9 cellular contexts compared by ENCODE assay signal in genomic region chr4:38805530-38806145, GRCh38. TPM values are rescaled to one million over a fixed set of nuclear protein-coding genes. Genes with fewer than 3 reads are reported as not detected.
DNase-seq lines count a peak whose midpoint lies in the region; ATAC-seq and TF ChIP-seq lines count a peak whose summit lies in the region.
"Had no signal": no experiment of that assay in that cellular context is flagged by ENCODE, and none has a peak within 500 bp of the region (broad histone marks: within the 10 kb centered on the region; RNA-seq: fewer than 3 reads in every experiment).

No MANE protein-coding gene starts in this region.

- H3K18ac ChIP-seq in mesenchymal stem cell (ENCODE audit: low read depth in 1 of 2, low read length in 2 of 2) (no peak overlapping the region), mesendoderm (ENCODE audit: low read length) (no peak overlapping the region)

- H3K27ac ChIP-seq in breast epithelium (peak overlapping the region; percentile 77 to 81), mesenchymal stem cell (ENCODE audit: low read length, poor library complexity, severe bottlenecking) (no peak overlapping the region), mesendoderm (ENCODE audit: low read depth, low read length) (no peak overlapping the region)

- H2BK120ac ChIP-seq in mesenchymal stem cell (ENCODE audit: low read depth, low read length): no peak overlapping the region
- no peak overlapping the region for H2BK120ac ChIP-seq in mesendoderm (ENCODE audit: low read depth, low read length)

- H4K91ac ChIP-seq in mesenchymal stem cell (ENCODE audit: low read length): no peak overlapping the region

- H3K4me3 ChIP-seq in breast epithelium: peak overlapping the region; percentile 1 to 33 (median 3)
- peak overlapping the region in 1 of 2 experiments; percentile 45 for H3K4me3 ChIP-seq in mesenchymal stem cell (ENCODE audit: insufficient read depth in 1 of 2, low read depth in 1 of 2, low read length in 2 of 2)
- H3K4me3 ChIP-seq in mesendoderm (ENCODE audit: low read length): no peak overlapping the region

- H3K14ac ChIP-seq in mesenchymal stem cell (ENCODE audit: low read length in 2 of 2): no peak overlapping the region

- peak; percentile 25 for DNase-seq in HCEC 1CT
- DNase-seq in NAMALWA (ENCODE audit: low spot score): peak; percentile 75
- no peak for DNase-seq in breast epithelium (ENCODE audit: low spot score in 2 of 2)
- no peak for DNase-seq in mesenchymal stem cell
- DNase-seq in mesendoderm: no peak
- no peak for DNase-seq in DMS153 (lab: John Stamatoyannopoulos, UW)
- no peak for DNase-seq in NCI-H446 (lab: John Stamatoyannopoulos, UW)

- intact Hi-C loops in breast epithelium (cut with DNase I; ENCODE audit: low total_unique reads): no loop called here

- no peaks in the 10 kb centered on the region for H3K79me1 ChIP-seq in mesenchymal stem cell (replicated peaks; ENCODE audit: low read length, poor library complexity, severe bottlenecking)
- no peaks in the 10 kb centered on the region for H3K79me1 ChIP-seq in mesendoderm (ENCODE audit: low read length)

- H2AK5ac ChIP-seq in mesenchymal stem cell (ENCODE audit: low read length, severe bottlenecking) (no peak overlapping the region), mesendoderm (ENCODE audit: low read length) (no peak overlapping the region)

- no peaks in the 10 kb centered on the region for H3K27me3 ChIP-seq in breast epithelium
- H3K27me3 ChIP-seq in mesenchymal stem cell (ENCODE audit: control insufficient read depth in 1 of 2, insufficient read depth in 1 of 2, low read length in 2 of 2): no peaks in the 10 kb centered on the region
- no peaks in the 10 kb centered on the region for H3K27me3 ChIP-seq in mesendoderm (ENCODE audit: insufficient read depth, low read length, poor library complexity)

- peaks cover 0 to 3% of the 10 kb centered on the region in 2 donors for H3K4me1 ChIP-seq in breast epithelium
- H3K4me1 ChIP-seq in mesenchymal stem cell (ENCODE audit: control insufficient read depth, insufficient read depth, low read depth, low read length): peaks cover 2% of the 10 kb centered on the region
- no peaks in the 10 kb centered on the region for H3K4me1 ChIP-seq in mesendoderm (ENCODE audit: control insufficient read depth, low read depth, low read length)

- peak; percentile 72 for ATAC-seq in GM18499 (IDR thresholded peaks at IDR 0.05; ENCODE audit: insufficient read depth, unreplicated experiment)

- TF ChIP-seq POLR2A in breast epithelium (IDR thresholded peaks at IDR 0.05): no peak

- peaks cover 0 to 12% of the 10 kb centered on the region in 2 donors for H3K9me3 ChIP-seq in breast epithelium
- no peaks in the 10 kb centered on the region for H3K9me3 ChIP-seq in mesenchymal stem cell (ENCODE audit: control insufficient read depth, low read length)

- no peak overlapping the region for H2BK15ac ChIP-seq in mesenchymal stem cell (ENCODE audit: low read depth, poor library complexity, severe bottlenecking)
- H2BK15ac ChIP-seq in mesendoderm (replicated peaks; ENCODE audit: low read depth): no peak overlapping the region

- H2BK5ac ChIP-seq in mesenchymal stem cell (ENCODE audit: low read depth, low read length, poor library complexity, severe bottlenecking) (no peak overlapping the region), mesendoderm (ENCODE audit: low read length) (no peak overlapping the region)

- no peak for TF ChIP-seq CTCF in breast epithelium (IDR thresholded peaks at IDR 0.05)

- H3K4me2 ChIP-seq in mesenchymal stem cell (ENCODE audit: low read length, poor library complexity, severe bottlenecking): no peak overlapping the region
- no peak overlapping the region for H3K4me2 ChIP-seq in mesendoderm (ENCODE audit: low read length)

- H2AFZ ChIP-seq in mesenchymal stem cell (ENCODE audit: low read depth, low read length): no peak overlapping the region

- H3K4ac ChIP-seq in mesenchymal stem cell (ENCODE audit: low read depth in 1 of 2, low read length in 2 of 2) (no peak overlapping the region), mesendoderm (ENCODE audit: low read depth, low read length) (no peak overlapping the region)

- H4K5ac ChIP-seq in mesendoderm (ENCODE audit: low read length): no peak overlapping the region

- no peaks in the 10 kb centered on the region for H3K79me2 ChIP-seq in mesendoderm (ENCODE audit: control insufficient read depth, insufficient read depth, low read length)

- H3K23ac ChIP-seq in mesenchymal stem cell (ENCODE audit: low read length in 2 of 2) (no peak overlapping the region), mesendoderm (ENCODE audit: low read length) (no peak overlapping the region)

- 90% methylated on average over 3 of the region's 5 CpGs for WGBS in mesenchymal stem cell
- no CpG with 5 or more reads among the region's 5 CpGs for WGBS in mesendoderm (ENCODE audit: extremely low coverage, insufficient coverage, low lambda C conversion rate)

- H4K8ac ChIP-seq in mesenchymal stem cell (ENCODE audit: low read length) (no peak overlapping the region), mesendoderm (ENCODE audit: low read depth, low read length) (no peak overlapping the region)

- H3K56ac ChIP-seq in mesendoderm (ENCODE audit: low read length): no peak overlapping the region

- H3K36me3 ChIP-seq in breast epithelium: no peaks in the 10 kb centered on the region
- H3K36me3 ChIP-seq in mesenchymal stem cell (ENCODE audit: control insufficient read depth in 1 of 2, insufficient read depth in 2 of 2, low read depth in 1 of 2, low read length in 2 of 2): no peaks in the 10 kb centered on the region
- no peaks in the 10 kb centered on the region for H3K36me3 ChIP-seq in mesendoderm (ENCODE audit: control insufficient read depth, insufficient read depth, low read length)

- H3K9ac ChIP-seq in mesenchymal stem cell (ENCODE audit: low read length) (peak overlapping the region; percentile 68), mesendoderm (ENCODE audit: low read length) (no peak overlapping the region)

- H2BK12ac ChIP-seq in mesenchymal stem cell (ENCODE audit: low read length in 2 of 2): no peak overlapping the region

RNA-seq across cellular contexts. Expression of gene TLR1, which starts 1.0 kb away (rescaled TPM):
- total RNA-seq in breast epithelium: 10 to 100 TPM; 13.1 to 39.7 (median 18.7) TPM
- 0.32 TPM for polyA plus RNA-seq in mesenchymal stem cell (2013, experiment 1 of 2)
- 0.23 TPM for polyA plus RNA-seq in mesenchymal stem cell (2013, experiment 2 of 2)
- not detected for polyA plus RNA-seq in mesendoderm (2013, experiment 1 of 2)
- 0.01 TPM for polyA plus RNA-seq in mesendoderm (2013, experiment 2 of 2)

RNA-seq across cellular contexts. Expression of gene TLR10, which starts 22.8 kb away (rescaled TPM):
- total RNA-seq in breast epithelium: 1 to 10 TPM in 2 of 3 donors, under 1 TPM in 1; 0.48 to 1.3 (median 1.3) TPM
- not detected for polyA plus RNA-seq in mesenchymal stem cell (2013, experiment 1 of 2)
- not detected for polyA plus RNA-seq in mesenchymal stem cell (2013, experiment 2 of 2)
- not detected for polyA plus RNA-seq in mesendoderm (2013, experiment 1 of 2)
- 0.01 TPM for polyA plus RNA-seq in mesendoderm (2013, experiment 2 of 2)
- total RNA-seq: kidney epithelial cell had no signal

RNA-seq across cellular contexts. Expression of gene TLR6, which starts 51.0 kb away (rescaled TPM):
- total RNA-seq in breast epithelium: 1 to 10 TPM; 5.2 to 7.6 (median 5.3) TPM
- 3.4 TPM for polyA plus RNA-seq in mesenchymal stem cell (2013, experiment 1 of 2)
- 3.2 TPM for polyA plus RNA-seq in mesenchymal stem cell (2013, experiment 2 of 2)
- 0.17 TPM for polyA plus RNA-seq in mesendoderm (2013, experiment 1 of 2)
- polyA plus RNA-seq in mesendoderm (2013, experiment 2 of 2): 0.17 TPM

Comparison
In these comparisons a context has a peak if more than half of its experiments do, and no peak if none do; other contexts are left out.
1. DNase-seq: peak in HCEC 1CT (single experiment) and NAMALWA (single experiment); none in breast epithelium (0 of 2), mesenchymal stem cell (single experiment), mesendoderm (single experiment), DMS153 (single experiment) and NCI-H446 (0 of 2).
2. H3K27ac ChIP-seq: peak in breast epithelium (2 of 2); none in mesenchymal stem cell (single experiment) and mesendoderm (single experiment).